ENCODE assay signal across 13 cellular contexts in genomic region chr3:139537325-139537724, GRCh38. TPM values are rescaled to one million over a fixed set of nuclear protein-coding genes. Genes with fewer than 3 reads are reported as not detected.
DNase-seq lines count a peak whose midpoint lies in the region; FAIRE-seq and TF ChIP-seq lines count a peak whose summit lies in the region.
"Had no signal": no experiment of that assay in that cellular context is flagged by ENCODE, and none has a peak within 500 bp of the region (broad histone marks: within the 10 kb centered on the region; RNA-seq: fewer than 3 reads in every experiment).

No MANE protein-coding gene starts in this region.

- H3K9me3 ChIP-seq in mesenchymal stem cell (ENCODE audit: control insufficient read depth, low read length), result no peaks in the 10 kb centered on the region
- H3K9me3 ChIP-seq in neuronal stem cell (replicated peaks in 1 of 2; ENCODE audit: control insufficient read depth in 2 of 2, insufficient read depth in 1 of 2, low read depth in 1 of 2, low read length in 2 of 2), result peaks cover 0 to 6% of the 10 kb centered on the region in 2 donors

- H3K9ac ChIP-seq in KMS-11 (no peak overlapping the region; the same call in 1 of the 2 replicates), mesenchymal stem cell (ENCODE audit: low read length) (no peak overlapping the region), neuronal stem cell (ENCODE audit: low read depth, low read length, poor library complexity) (no peak overlapping the region)

- no peak overlapping the region for H2AK5ac ChIP-seq in mesenchymal stem cell (ENCODE audit: low read length, severe bottlenecking)
- no peak overlapping the region for H2AK5ac ChIP-seq in neuronal stem cell (ENCODE audit: low read depth, low read length)

- no peak for TF ChIP-seq POLR2A in GM12891 (IDR thresholded peaks at IDR 0.05; ENCODE audit: low read depth, low read length)

- in situ Hi-C loops in astrocyte of the cerebellum (cut with HindIII; ENCODE audit: low sequenced_read_pairs), result no loop called here

- H3K23ac ChIP-seq in mesenchymal stem cell (ENCODE audit: low read length in 2 of 2), result no peak overlapping the region
- H3K23ac ChIP-seq in neuronal stem cell (ENCODE audit: low read depth, low read length, poor library complexity), result no peak overlapping the region

- TF ChIP-seq CTCF in AG10803 (conservative IDR thresholded peaks at IDR 0.05; ENCODE audit: low read length) (no peak), KMS-11 (conservative IDR thresholded peaks at IDR 0.05; ENCODE audit: low read depth, low read length) (no peak), astrocyte of the cerebellum (IDR thresholded peaks at IDR 0.05; ENCODE audit: low read depth, low read length, missing control alignments) (no peak)

- no peaks in the 10 kb centered on the region for H4K20me1 ChIP-seq in KMS-11 (ENCODE audit: insufficient read depth)

- H2BK15ac ChIP-seq in mesenchymal stem cell (ENCODE audit: low read depth, poor library complexity, severe bottlenecking) (no peak overlapping the region), neuronal stem cell (ENCODE audit: low read length) (no peak overlapping the region)

- no peak for FAIRE-seq in GM12891 (lab: Jason Lieb, UNC)

- no peak overlapping the region for H2BK12ac ChIP-seq in mesenchymal stem cell (ENCODE audit: low read length in 2 of 2)
- H2BK12ac ChIP-seq in neuronal stem cell (ENCODE audit: low read length), result no peak overlapping the region

- H3K4me1 ChIP-seq in KMS-11 (ENCODE audit: low read depth, poor library complexity, severe bottlenecking) (peaks cover 90% of the 10 kb centered on the region), mesenchymal stem cell (ENCODE audit: control insufficient read depth, insufficient read depth, low read depth, low read length) (peaks cover 14% of the 10 kb centered on the region), neuronal stem cell (ENCODE audit: control insufficient read depth in 2 of 2, insufficient read depth in 1 of 2, low read depth in 1 of 2, low read length in 2 of 2) (peaks cover 42 to 45% of the 10 kb centered on the region in 2 donors)

- H2BK120ac ChIP-seq in mesenchymal stem cell (ENCODE audit: low read depth, low read length) (no peak overlapping the region), neuronal stem cell (ENCODE audit: low read depth, low read length) (no peak overlapping the region)

- no peaks in the 10 kb centered on the region for H3K36me3 ChIP-seq in KMS-11 (ENCODE audit: insufficient read depth)
- no peaks in the 10 kb centered on the region for H3K36me3 ChIP-seq in mesenchymal stem cell (ENCODE audit: control insufficient read depth in 1 of 2, insufficient read depth in 2 of 2, low read depth in 1 of 2, low read length in 2 of 2)
- no peaks in the 10 kb centered on the region for H3K36me3 ChIP-seq in neuronal stem cell (replicated peaks in 1 of 2; ENCODE audit: control insufficient read depth in 2 of 2, insufficient read depth in 2 of 2, low read length in 2 of 2)

- H3K79me2 ChIP-seq in KMS-11 (ENCODE audit: insufficient read depth, low read depth), result no peaks in the 10 kb centered on the region

- H3K27ac ChIP-seq in KMS-11, result peak overlapping the region; percentile 96
- H3K27ac ChIP-seq in mesenchymal stem cell (ENCODE audit: low read length, poor library complexity, severe bottlenecking), result no peak overlapping the region
- H3K27ac ChIP-seq in neuronal stem cell (replicated peaks; ENCODE audit: low read length), result no peak overlapping the region

- peak; percentile 30 for DNase-seq in AG10803 (ENCODE audit: low read depth)
- peak; percentile 62 for DNase-seq in astrocyte of the cerebellum (ENCODE audit: low read depth)
- peak; percentile 3 for DNase-seq in mesenchymal stem cell
- DNase-seq in OCI-M2 (lab: John Stamatoyannopoulos, UW; ENCODE audit: unreplicated experiment), result no peak
- DNase-seq in GM12891 (ENCODE audit: insufficient read length, low spot score), result no peak
- no peak for DNase-seq in neuronal stem cell (ENCODE audit: low spot score)
- DNase-seq in HCEC 1CT, result no peak
- DNase-seq: activated CD8-positive, alpha-beta memory T cell treated with anti-CD3 and anti-CD28 coated beads, Interleukin-2, amount 50 U/mL, for 4 hours; GDM1; NCI-H187; RPMI8226; stimulated activated CD4-positive, alpha-beta T cell treated with anti-CD3 and anti-CD28 coated beads, Interleukin-4, amount 100 ng/mL, for 24 hours had no signal

- no peak overlapping the region for H3K4me3 ChIP-seq in AG10803 (ENCODE audit: low read length)
- H3K4me3 ChIP-seq in KMS-11 (IDR thresholded peaks at IDR 0.05; ENCODE audit: insufficient read depth, low read depth, low read length), result no peak overlapping the region
- no peak overlapping the region for H3K4me3 ChIP-seq in astrocyte of the cerebellum (ENCODE audit: low read depth, low read length)
- H3K4me3 ChIP-seq in mesenchymal stem cell (ENCODE audit: insufficient read depth in 1 of 2, low read depth in 1 of 2, low read length in 2 of 2), result no peak overlapping the region
- no peak overlapping the region for H3K4me3 ChIP-seq in neuronal stem cell (ENCODE audit: low read length in 2 of 2)

- H2BK5ac ChIP-seq in mesenchymal stem cell (ENCODE audit: low read depth, low read length, poor library complexity, severe bottlenecking) (no peak overlapping the region), neuronal stem cell (ENCODE audit: low read length) (no peak overlapping the region)

- H4K91ac ChIP-seq in mesenchymal stem cell (ENCODE audit: low read length) (no peak overlapping the region), neuronal stem cell (ENCODE audit: low read depth, low read length, poor library complexity) (no peak overlapping the region)

- H3K4ac ChIP-seq in mesenchymal stem cell (ENCODE audit: low read depth in 1 of 2, low read length in 2 of 2) (no peak overlapping the region), neuronal stem cell (ENCODE audit: low read length) (no peak overlapping the region)

- no peak overlapping the region for H4K8ac ChIP-seq in mesenchymal stem cell (ENCODE audit: low read length)
- no peak overlapping the region for H4K8ac ChIP-seq in neuronal stem cell (ENCODE audit: low read depth, low read length)

- H2AFZ ChIP-seq in KMS-11 (ENCODE audit: low read depth) (no peak overlapping the region; the same call in 1 of the 2 replicates), mesenchymal stem cell (ENCODE audit: low read depth, low read length) (no peak overlapping the region), neuronal stem cell (ENCODE audit: low read length) (no peak overlapping the region)

- H3K14ac ChIP-seq in mesenchymal stem cell (ENCODE audit: low read length in 2 of 2), result no peak overlapping the region
- H3K14ac ChIP-seq in neuronal stem cell (ENCODE audit: low read length), result no peak overlapping the region

- H3K27me3 ChIP-seq in KMS-11 (ENCODE audit: insufficient read depth, low read depth) (no peaks in the 10 kb centered on the region), mesenchymal stem cell (ENCODE audit: control insufficient read depth in 1 of 2, insufficient read depth in 1 of 2, low read length in 2 of 2) (peaks cover 18 to 34% of the 10 kb centered on the region in 2 experiments), neuronal stem cell (ENCODE audit: control insufficient read depth in 3 of 3, insufficient read depth in 3 of 3, low read depth in 1 of 3, low read length in 3 of 3) (peaks cover 0 to 43% (median 0%) of the 10 kb centered on the region in 3 experiments)

- H3K18ac ChIP-seq in mesenchymal stem cell (ENCODE audit: low read depth in 1 of 2, low read length in 2 of 2) (no peak overlapping the region), neuronal stem cell (ENCODE audit: low read length) (no peak overlapping the region)

- H3K4me2 ChIP-seq in KMS-11, result peak overlapping the region; percentile 99
- no peak overlapping the region for H3K4me2 ChIP-seq in mesenchymal stem cell (ENCODE audit: low read length, poor library complexity, severe bottlenecking)
- H3K4me2 ChIP-seq in neuronal stem cell (ENCODE audit: insufficient read depth, low read length, poor library complexity, severe bottlenecking), result no peak overlapping the region

- H3K79me1 ChIP-seq in mesenchymal stem cell (replicated peaks; ENCODE audit: low read length, poor library complexity, severe bottlenecking) (no peaks in the 10 kb centered on the region), neuronal stem cell (ENCODE audit: low read depth, low read length) (no peaks in the 10 kb centered on the region)

TF ChIP-seq in GM12891, 5 proteins besides CTCF, POLR2A, EP300 and RAD21:
- TF ChIP-seq SPI1 (IDR thresholded peaks at IDR 0.05; ENCODE audit: low read depth, low read length), result no peak

RNA-seq across cellular contexts. Expression of gene RBP1, which starts 2.2 kb away (rescaled TPM):
- 4.0 TPM for polyA plus RNA-seq in mesenchymal stem cell (2013, experiment 1 of 2)
- 4.3 TPM for polyA plus RNA-seq in mesenchymal stem cell (2013, experiment 2 of 2)
- polyA plus RNA-seq in GM12891 (2012; ENCODE audit: low read depth, missing spikeins), result 0.83 TPM
- 19.0 TPM for polyA plus RNA-seq in neuronal stem cell (2013, experiment 1 of 2)
- 18.2 TPM for polyA plus RNA-seq in neuronal stem cell (2013, experiment 2 of 2)

Comparison
In these comparisons a context has a peak if more than half of its experiments do, and no peak if none do; other contexts are left out.
1. DNase-seq: peak in AG10803 (single experiment), astrocyte of the cerebellum (single experiment) and mesenchymal stem cell (single experiment); none in OCI-M2 (single experiment), GM12891 (single experiment), neuronal stem cell (single experiment) and HCEC 1CT (single experiment).